In the genomic region with DNA sequence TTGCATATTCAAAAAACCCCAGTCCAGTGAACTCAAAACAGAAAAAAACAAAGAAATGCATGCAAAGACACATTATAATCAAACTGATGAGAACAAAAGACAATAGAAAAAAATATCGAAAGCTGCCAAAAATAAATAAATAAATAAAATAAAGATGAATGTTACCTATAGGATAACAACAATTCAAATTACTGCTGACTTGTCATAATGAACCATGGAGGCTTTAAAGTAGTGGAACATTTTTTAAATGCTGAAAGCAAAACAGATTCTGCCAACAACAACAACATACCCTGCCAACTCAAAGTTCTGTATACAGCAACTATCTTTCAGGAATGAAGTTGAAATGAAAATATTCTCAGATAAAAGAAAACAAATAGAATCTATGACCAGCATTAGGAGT, we compare ENCODE assay signal across 35 cellular contexts.
"Had no signal": no experiment of that assay in that cellular context is flagged by ENCODE, and none has a peak within 500 bp of the region (broad histone marks: within the 10 kb centered on the region; RNA-seq: fewer than 3 reads in every experiment).

No MANE protein-coding gene starts in this region.

- H3K4me3 ChIP-seq: MG63 had no signal

- DNase-seq: Kasumi-1, MG63, MM.1S, MV-4-11, NCI-H1048, NCI-H1092, NCI-H1092 treated with DMSO at 0.1 percent for 48 hours, NCI-H1105, NCI-H1105 treated with DMSO at 0.1 percent for 48 hours, NCI-H1417, NCI-H1417 treated with DMSO at 0.1 percent for 48 hours, NCI-H1436, NCI-H1436 treated with DMSO at 0.1 percent for 48 hours, NCI-H146, NCI-H1694, NCI-H1694 treated with DMSO at 0.1 percent for 48 hours, NCI-H187, NCI-H187 treated with DMSO at 0.1 percent for 48 hours, NCI-H1930, NCI-H2029, NCI-H2081, NCI-H2081 treated with DMSO at 0.1 percent for 48 hours, NCI-H2107, NCI-H2171, NCI-H2171 treated with DMSO at 0.1 percent for 48 hours, NCI-H2227 treated with DMSO at 0.1 percent for 48 hours, NCI-H226, NCI-H345, NCI-H446, NCI-H446 treated with DMSO at 0.1 percent for 48 hours, NCI-H510A, NCI-H510A treated with DMSO at 0.1 percent for 48 hours, NCI-H524, NCI-H524 treated with DMSO at 0.1 percent for 48 hours, NCI-H526 had no signal

- H3K9me3 ChIP-seq: MG63 had no signal

- H3K36me3 ChIP-seq: MG63 had no signal

- H3K27me3 ChIP-seq: MG63 had no signal
